ENCODE assay signal across 8 cellular contexts in genomic region chr11:60841797-60842687, GRCh38. TPM values are rescaled to one million over a fixed set of nuclear protein-coding genes. Genes with fewer than 3 reads are reported as not detected.
DNase-seq lines count a peak whose midpoint lies in the region; ATAC-seq and TF ChIP-seq lines count a peak whose summit lies in the region.

CCDC86 (plus strand) TSS chr11:60842113; CDS start chr11:60842125, 12 bp downstream.

- peak within 1 kb of the TSS; percentile 78 to 94 (median 91) for H3K27ac Mint-ChIP-seq in CD14-positive monocyte
- H3K27ac Mint-ChIP-seq in activated CD4-positive, alpha-beta memory T cell treated with anti-CD3 and anti-CD28 coated beads, Interleukin-2, amount 10 ng/mL, durations not matched to agents 7 days and 5 days: peak within 1 kb of the TSS; percentile 86

- H3K4me3 ChIP-seq in dorsolateral prefrontal cortex: peak within 1 kb of the TSS; percentile 67 to 99 (median 93)
- peak within 1 kb of the TSS; percentile 74 to 96 (median 91) for H3K4me3 ChIP-seq in liver (ENCODE audit: low read depth in 1 of 3, low read length in 3 of 3)

- H3K9me3 Mint-ChIP-seq in CD14-positive monocyte: no peaks in the 10 kb centered on the region
- no peaks in the 10 kb centered on the region for H3K9me3 Mint-ChIP-seq in activated CD4-positive, alpha-beta memory T cell treated with anti-CD3 and anti-CD28 coated beads, Interleukin-2, amount 10 ng/mL, durations not matched to agents 7 days and 5 days

- CTCF ChIA-PET in activated CD4-positive, alpha-beta memory T cell treated with anti-CD3 and anti-CD28 coated beads, Interleukin-2, amount 10 ng/mL, durations not matched to agents 7 days and 5 days (lab: Charles Lee): interaction anchor here (2.2 to 4.9 kb wide), 2 partner anchors 11 to 46 kb away, joined by 16 to 23 read pairs; no protein-coding TSS in a partner anchor

- TF ChIP-seq CTCF in CD14-positive monocyte (IDR thresholded peaks at IDR 0.05) (no peak), dorsolateral prefrontal cortex (IDR thresholded peaks at IDR 0.05 in 54 of 56, conservative IDR thresholded peaks at IDR 0.05 in 2 of 56; ENCODE audit: low read depth in 1 of 56, partially characterized antibody in 56 of 56) (peak in 23 of 56 donors; percentile 6 to 47 (median 25)), liver (IDR thresholded peaks at IDR 0.05; ENCODE audit: low read depth, low read length, missing input control) (no peak)

- H3K36me3 Mint-ChIP-seq in CD14-positive monocyte: peaks cover 10 to 16% of the 10 kb centered on the region in 2 donors
- no peaks in the 10 kb centered on the region for H3K36me3 Mint-ChIP-seq in activated CD4-positive, alpha-beta memory T cell treated with anti-CD3 and anti-CD28 coated beads, Interleukin-2, amount 10 ng/mL, durations not matched to agents 7 days and 5 days (ENCODE audit: low read depth)

- intact Hi-C loops in CD14-positive monocyte (cut with micrococcal nuclease): loop anchor here in 1 of 2 donors (5.0 kb wide), 1 partner anchor 65 kb away; the partner anchor contains the start of gene PRPF19
- intact Hi-C loops in dorsolateral prefrontal cortex (cut with DNase I): loop anchor here (2.0 to 5.0 kb wide), 2 partner anchors 60 to 63 kb away; no protein-coding TSS in a partner anchor

- no peak for TF ChIP-seq RAD21 in liver (IDR thresholded peaks at IDR 0.05)

- H3K4me1 ChIP-seq in liver (ENCODE audit: control insufficient read depth in 4 of 4, insufficient read depth in 4 of 4, low read length in 3 of 4): peaks cover 4 to 28% (median 19%) of the 10 kb centered on the region in 4 donors

- POLR2A ChIA-PET in activated CD4-positive, alpha-beta memory T cell treated with anti-CD3 and anti-CD28 coated beads, Interleukin-2, amount 10 ng/mL, durations not matched to agents 7 days and 5 days (lab: Charles Lee): interaction anchor here (0.7 to 1.2 kb wide), 8 partner anchors 9 to 129 kb away, joined by 3 to 6 read pairs (median 3); partner anchors contain the start of genes CD6, PRPF19 and PTGDR2

- no peaks in the 10 kb centered on the region for H3K9me3 ChIP-seq in liver (ENCODE audit: control insufficient read depth in 4 of 4, low read length in 3 of 4)

- H3K36me3 ChIP-seq in liver (ENCODE audit: control insufficient read depth in 4 of 4, insufficient read depth in 3 of 4, low read depth in 1 of 4, low read length in 3 of 4): no peaks in the 10 kb centered on the region

- DNase-seq in CD14-positive monocyte (ENCODE audit: low spot score): peak; percentile 96
- peak; percentile 64 for DNase-seq in NCI-H82 treated with DMSO at 0.1 percent for 48 hours (lab: John Stamatoyannopoulos, UW; ENCODE audit: unreplicated experiment)
- peak; percentile 98 for DNase-seq in activated CD4-positive, alpha-beta memory T cell treated with anti-CD3 and anti-CD28 coated beads, Interleukin-2, amount 10 ng/mL, durations not matched to agents 7 days and 5 days
- DNase-seq in dorsolateral prefrontal cortex: peak; percentile 93 to 97 (median 96)
- DNase-seq in stimulated activated CD4-positive, alpha-beta T cell treated with anti-CD3 and anti-CD28 coated beads, Interleukin-4, amount 100 ng/mL, for 1 hour: peak; percentile 99

- ATAC-seq in GM19351 (IDR thresholded peaks at IDR 0.05; ENCODE audit: unreplicated experiment): peak; percentile 85
- ATAC-seq in HG03521 (IDR thresholded peaks at IDR 0.05; ENCODE audit: unreplicated experiment): peak; percentile 83

- H3K27ac ChIP-seq in dorsolateral prefrontal cortex (peak within 1 kb of the TSS in 58 of 59 donors; percentile 6 to 93 (median 86)), liver (ENCODE audit: low read depth in 1 of 2, low read length in 2 of 2) (peak within 1 kb of the TSS; percentile 45 to 58)

- 1% methylated on average over 57 of the region's 57 CpGs for WGBS in liver

- H3K27me3 ChIP-seq in dorsolateral prefrontal cortex (no peaks in the 10 kb centered on the region), liver (ENCODE audit: control insufficient read depth in 4 of 4, insufficient read depth in 4 of 4, low read length in 3 of 4) (no peaks in the 10 kb centered on the region)

- H3K9ac ChIP-seq in liver (ENCODE audit: low read depth in 1 of 2, low read length in 2 of 2): peak within 1 kb of the TSS; percentile 42 to 90

- H3K4me1 Mint-ChIP-seq in CD14-positive monocyte: peaks cover 46% of the 10 kb centered on the region
- peaks cover 61% of the 10 kb centered on the region for H3K4me1 Mint-ChIP-seq in activated CD4-positive, alpha-beta memory T cell treated with anti-CD3 and anti-CD28 coated beads, Interleukin-2, amount 10 ng/mL, durations not matched to agents 7 days and 5 days

- peaks cover 0 to 5% (median 0%) of the 10 kb centered on the region in 3 donors for H3K27me3 Mint-ChIP-seq in CD14-positive monocyte (ENCODE audit: low read depth in 3 of 3)
- no peaks in the 10 kb centered on the region for H3K27me3 Mint-ChIP-seq in activated CD4-positive, alpha-beta memory T cell treated with anti-CD3 and anti-CD28 coated beads, Interleukin-2, amount 10 ng/mL, durations not matched to agents 7 days and 5 days

- peak within 1 kb of the TSS; percentile 86 to 90 for H3K4me3 Mint-ChIP-seq in CD14-positive monocyte
- peak within 1 kb of the TSS; percentile 79 for H3K4me3 Mint-ChIP-seq in activated CD4-positive, alpha-beta memory T cell treated with anti-CD3 and anti-CD28 coated beads, Interleukin-2, amount 10 ng/mL, durations not matched to agents 7 days and 5 days

TF ChIP-seq in liver, 16 proteins besides CTCF, POLR2A, EP300 and RAD21:
- peak; percentile 78 for TF ChIP-seq SP1 (IDR thresholded peaks at IDR 0.05)
- TF ChIP-seq GABPA (IDR thresholded peaks at IDR 0.05 in 1 of 2, conservative IDR thresholded peaks at IDR 0.05 in 1 of 2): peak in 1 of 2 donors; percentile 81
- TF ChIP-seq YY1 (IDR thresholded peaks at IDR 0.05): peak; percentile 99
- TF ChIP-seq JUND (IDR thresholded peaks at IDR 0.05): peak in 1 of 2 donors; percentile 36
- peak; percentile 100 for TF ChIP-seq MAX (IDR thresholded peaks at IDR 0.05)
- no peak for TF ChIP-seq FOXA2 (IDR thresholded peaks at IDR 0.05)
- TF ChIP-seq ATF3 (IDR thresholded peaks at IDR 0.05): no peak
- no peak for TF ChIP-seq NR2F2 (IDR thresholded peaks at IDR 0.05)
- TF ChIP-seq HNF4A (conservative IDR thresholded peaks at IDR 0.05): peak in 1 of 2 donors; percentile 38
- TF ChIP-seq REST (IDR thresholded peaks at IDR 0.05): peak; percentile 15
- TF ChIP-seq RXRA (IDR thresholded peaks at IDR 0.05): peak in 1 of 2 donors; percentile 46

RNA-seq across cellular contexts. Expression of gene CCDC86, which starts in this region (rescaled TPM):
- polyA plus RNA-seq in CD14-positive monocyte: 10 to 100 TPM in 1 of 2 donors, 1 to 10 TPM in 1; 7.2 to 10.2 TPM
- total RNA-seq in activated CD4-positive, alpha-beta memory T cell treated with anti-CD3 and anti-CD28 coated beads, Interleukin-2, amount 10 ng/mL, durations not matched to agents 7 days and 5 days: 10 to 100 TPM; 15.3 to 16.5 TPM
- 10 to 100 TPM; 10.3 to 21.3 (median 15.6) TPM for total RNA-seq in dorsolateral prefrontal cortex
- total RNA-seq in liver: 1 to 10 TPM; 5.0 to 5.2 TPM
- polyA plus RNA-seq in liver: 1 to 10 TPM; 6.2 to 9.4 TPM

Comparison
In these comparisons a context has a peak if more than half of its experiments do, and no peak if none do; other contexts are left out.
1. Peak in every context shown above with its lines: DNase-seq, ATAC-seq, H3K4me3 ChIP-seq and H3K27ac ChIP-seq.